Comparison of ENCODE assay signal across 25 cellular contexts in genomic region chr3:143247007-143247563, GRCh38.
"Had no signal": no experiment of that assay in that cellular context is flagged by ENCODE, and none has a peak within 500 bp of the region (broad histone marks: within the 10 kb centered on the region; RNA-seq: fewer than 3 reads in every experiment).

No MANE protein-coding gene starts in this region.

- H3K27ac Mint-ChIP-seq: activated CD4-positive, alpha-beta T cell treated with anti-CD3 and anti-CD28 coated beads, Interleukin-2, amount 10 ng/mL, durations not matched to agents 24 days and 14 days; activated CD8-positive, alpha-beta T cell treated with anti-CD3 and anti-CD28 coated beads, Interleukin-2, amount 10 ng/mL, durations not matched to agents 7 days and 5 days; activated naive CD8-positive, alpha-beta T cell treated with anti-CD3 and anti-CD28 coated beads, Interleukin-2, amount 10 ng/mL, durations not matched to agents 7 days and 5 days; activated T-cell treated with anti-CD3 and anti-CD28 coated beads, Interleukin-2, amount 50 U/mL, for 24 hours; activated T-helper 2 cell treated with anti-CD3 and anti-CD28 coated beads, Interferon-gamma antibody, Interleukin-2, Interleukin-4, amounts not matched to agents 10 μg/mL and 5 μg/mL and 100 μg/mL, durations not matched to agents 14 hours and 24 hours and 36 hours; effector memory CD8-positive, alpha-beta T cell; mesothelial cell of epicardium; neural progenitor cell; progenitor cell of endocrine pancreas had no signal

- H3K9me3 Mint-ChIP-seq: activated T-helper 2 cell treated with anti-CD3 and anti-CD28 coated beads, Interferon-gamma antibody, Interleukin-2, Interleukin-4, amounts not matched to agents 10 μg/mL and 5 μg/mL and 100 μg/mL, durations not matched to agents 14 hours and 24 hours and 36 hours; effector memory CD8-positive, alpha-beta T cell had no signal

- H3K9ac ChIP-seq: neural progenitor cell had no signal

- H3K27ac ChIP-seq: cardiac muscle cell, hepatocyte, neural progenitor cell, right atrium auricular region, thoracic aorta, upper lobe of left lung had no signal

- H3K4me1 Mint-ChIP-seq: activated CD4-positive, alpha-beta T cell treated with anti-CD3 and anti-CD28 coated beads, Interleukin-2, amount 10 ng/mL, durations not matched to agents 24 days and 14 days; activated naive CD8-positive, alpha-beta T cell treated with anti-CD3 and anti-CD28 coated beads, Interleukin-2, amount 10 ng/mL, durations not matched to agents 7 days and 5 days; mesothelial cell of epicardium had no signal

- DNase-seq: activated CD4-positive, alpha-beta T cell treated with anti-CD3 and anti-CD28 coated beads, Interleukin-2, amount 10 ng/mL, durations not matched to agents 24 days and 14 days; activated CD8-positive, alpha-beta T cell treated with anti-CD3 and anti-CD28 coated beads, Interleukin-2, amount 10 ng/mL, durations not matched to agents 7 days and 5 days; activated naive CD4-positive, alpha-beta T cell treated with Interleukin-2 at 50 U/mL for 16 hours; activated naive CD8-positive, alpha-beta T cell treated with anti-CD3 and anti-CD28 coated beads, Interleukin-2, amount 10 ng/mL, durations not matched to agents 7 days and 5 days; activated T-cell treated with anti-CD3 and anti-CD28 coated beads, Interleukin-2, amount 50 U/mL, for 24 hours; amygdala; dermis blood vessel endothelial cell; effector memory CD8-positive, alpha-beta T cell; foreskin fibroblast; kidney; stimulated activated CD4-positive, alpha-beta T cell treated with anti-CD3 and anti-CD28 coated beads, Interleukin-12 subunit alpha, Interleukin-12 subunit beta, amount 100 ng/mL, for 4 hours; stimulated activated CD4-positive, alpha-beta T cell treated with anti-CD3 and anti-CD28 coated beads, Interleukin-1b, Interleukin-23, amount 100 ng/mL, for 48 hours; T-helper 1 cell; T-helper 9 cell; upper lobe of left lung had no signal

- H3K4me1 ChIP-seq: right atrium auricular region, upper lobe of left lung had no signal

- H3K4me3 Mint-ChIP-seq: activated CD4-positive, alpha-beta T cell treated with anti-CD3 and anti-CD28 coated beads, Interleukin-2, amount 10 ng/mL, durations not matched to agents 24 days and 14 days; activated CD8-positive, alpha-beta T cell treated with anti-CD3 and anti-CD28 coated beads, Interleukin-2, amount 10 ng/mL, durations not matched to agents 7 days and 5 days; activated naive CD8-positive, alpha-beta T cell treated with anti-CD3 and anti-CD28 coated beads, Interleukin-2, amount 10 ng/mL, durations not matched to agents 7 days and 5 days; activated T-cell treated with anti-CD3 and anti-CD28 coated beads, Interleukin-2, amount 50 U/mL, for 24 hours; effector memory CD8-positive, alpha-beta T cell; mesothelial cell of epicardium; neural progenitor cell had no signal

- H3K9me3 ChIP-seq: right atrium auricular region, thoracic aorta, upper lobe of left lung had no signal

- H3K36me3 ChIP-seq: cardiac muscle cell, neural progenitor cell, right atrium auricular region, thoracic aorta, upper lobe of left lung had no signal

- H3K27me3 ChIP-seq: cardiac muscle cell, hepatocyte, neural progenitor cell, right atrium auricular region, upper lobe of left lung had no signal

- ATAC-seq: activated CD8-positive, alpha-beta T cell treated with anti-CD3 and anti-CD28 coated beads, Interleukin-2, amount 10 ng/mL, durations not matched to agents 7 days and 5 days; effector memory CD8-positive, alpha-beta T cell; left lobe of liver had no signal

- H3K36me3 Mint-ChIP-seq: mesothelial cell of epicardium, neural progenitor cell had no signal

- H3K27me3 Mint-ChIP-seq: activated CD4-positive, alpha-beta T cell treated with anti-CD3 and anti-CD28 coated beads, Interleukin-2, amount 10 ng/mL, durations not matched to agents 24 days and 14 days; activated naive CD8-positive, alpha-beta T cell treated with anti-CD3 and anti-CD28 coated beads, Interleukin-2, amount 10 ng/mL, durations not matched to agents 7 days and 5 days; activated T-cell treated with anti-CD3 and anti-CD28 coated beads, Interleukin-2, amount 50 U/mL, for 24 hours had no signal

- H3K4me3 ChIP-seq: cardiac muscle cell, hepatocyte, lung, neural progenitor cell, right atrium auricular region, thoracic aorta, upper lobe of left lung had no signal
